23 cellular contexts compared by ENCODE assay signal in the genomic region with DNA sequence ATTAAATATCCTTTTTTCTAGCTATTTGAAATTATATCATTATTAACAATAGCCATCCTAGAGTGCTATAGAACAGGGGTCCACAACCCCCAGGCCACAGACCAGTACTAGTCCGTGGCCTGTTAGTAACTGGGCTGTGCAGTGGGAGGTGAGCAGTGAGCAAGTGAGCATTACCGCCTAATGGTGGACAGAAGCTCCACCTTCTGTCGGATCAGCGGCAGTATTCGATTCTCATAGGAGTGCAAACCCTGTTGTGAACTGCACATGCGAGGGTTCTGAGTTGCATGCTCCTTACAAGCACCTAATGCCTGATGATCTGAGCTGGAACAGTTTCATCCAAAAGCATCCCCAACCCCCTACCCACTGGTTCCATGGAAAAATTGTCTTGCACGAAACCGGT. TPM values are rescaled to one million over a fixed set of nuclear protein-coding genes. Genes with fewer than 3 reads are reported as not detected.
"Had no signal": no experiment of that assay in that cellular context is flagged by ENCODE, and none has a peak within 500 bp of the region (broad histone marks: within the 10 kb centered on the region; RNA-seq: fewer than 3 reads in every experiment).

No MANE protein-coding gene starts in this region.

- FAIRE-seq: K562, RCC 7860 had no signal

- DNase-seq: Kasumi-1, MM.1S, NCI-H1092 treated with DMSO at 0.1 percent for 48 hours, NCI-H1436, NCI-H187, NCI-H2029, NCI-H2081 treated with DMSO at 0.1 percent for 48 hours, NCI-H2171 treated with DMSO at 0.1 percent for 48 hours, NCI-H345, NCI-H446 treated with DMSO at 0.1 percent for 48 hours, NCI-H510A treated with DMSO at 0.1 percent for 48 hours, NCI-H526, SHP77, SK-N-SH, SW 1271, T-cell had no signal

- H3K27ac ChIP-seq: KMS-11 had no signal

RNA-seq across cellular contexts. Expression of a gene that starts 11.7 kb away (rescaled TPM):
- total RNA-seq: HT1080, M059J, SK-MEL-5, T-cell had no signal
- polyA plus RNA-seq: IgD-negative memory B cell had no signal

RNA-seq across cellular contexts. Expression of a gene that starts 50.0 kb away (rescaled TPM):
- total RNA-seq: HT1080, M059J, T-cell had no signal
- polyA plus RNA-seq: IgD-negative memory B cell, SK-N-SH had no signal
